Comparison of ENCODE assay signal across 9 cellular contexts in genomic region chr1:205678286-205679111, GRCh38. TPM values are rescaled to one million over a fixed set of nuclear protein-coding genes. Genes with fewer than 3 reads are reported as not detected.
DNase-seq lines count a peak whose midpoint lies in the region; ATAC-seq lines count a peak whose summit lies in the region.
"Had no signal": no experiment of that assay in that cellular context is flagged by ENCODE, and none has a peak within 500 bp of the region (broad histone marks: within the 10 kb centered on the region; RNA-seq: fewer than 3 reads in every experiment).

No MANE protein-coding gene starts in this region.

- no peak for DNase-seq in stimulated activated naive CD8-positive, alpha-beta T cell treated with anti-CD3 and anti-CD28 coated beads, Interleukin-15, Interleukin-2, amounts not matched to agents 100 U/mL and 50 U/mL, for 24 hours
- DNase-seq in ecto neural progenitor cell (ENCODE audit: low spot score) (peak; percentile 51), NCI-H1048 (lab: John Stamatoyannopoulos, UW) (no peak), pons (ENCODE audit: low spot score) (no peak), NCI-H69 (lab: John Stamatoyannopoulos, UW) (no peak)
- DNase-seq: DMS153 had no signal

- no peaks in the 10 kb centered on the region for H3K9me3 ChIP-seq in mesodermal cell (ENCODE audit: control insufficient read depth, low read length)

- H3K27ac ChIP-seq in mesodermal cell (ENCODE audit: low read depth, low read length, severe bottlenecking) = peak overlapping the region; percentile 71

- ATAC-seq in stimulated activated naive CD8-positive, alpha-beta T cell treated with anti-CD3 and anti-CD28 coated beads, Interleukin-15, Interleukin-2, amounts not matched to agents 100 U/mL and 50 U/mL, for 24 hours = no peak
- ATAC-seq in GM19455 (IDR thresholded peaks at IDR 0.05; ENCODE audit: unreplicated experiment) = no peak

- H3K27me3 Mint-ChIP-seq in stimulated activated naive CD8-positive, alpha-beta T cell treated with anti-CD3 and anti-CD28 coated beads, Interleukin-15, Interleukin-2, amounts not matched to agents 100 ng/mL and 50 ng/mL, for 24 hours = peaks cover 10% of the 10 kb centered on the region

- no peak overlapping the region for H3K27ac Mint-ChIP-seq in stimulated activated naive CD8-positive, alpha-beta T cell treated with anti-CD3 and anti-CD28 coated beads, Interleukin-15, Interleukin-2, amounts not matched to agents 100 ng/mL and 50 ng/mL, for 24 hours

- no peaks in the 10 kb centered on the region for H3K36me3 Mint-ChIP-seq in stimulated activated naive CD8-positive, alpha-beta T cell treated with anti-CD3 and anti-CD28 coated beads, Interleukin-15, Interleukin-2, amounts not matched to agents 100 ng/mL and 50 ng/mL, for 24 hours (ENCODE audit: low read depth)

- no peaks in the 10 kb centered on the region for H3K36me3 ChIP-seq in mesodermal cell (ENCODE audit: control insufficient read depth, insufficient read depth, low read length)

- H3K4me3 ChIP-seq in mesodermal cell (ENCODE audit: extremely low read depth, insufficient read depth, low read length, poor library complexity, severe bottlenecking) = peak overlapping the region; percentile 70

- peaks cover 14% of the 10 kb centered on the region for H3K4me1 Mint-ChIP-seq in stimulated activated naive CD8-positive, alpha-beta T cell treated with anti-CD3 and anti-CD28 coated beads, Interleukin-15, Interleukin-2, amounts not matched to agents 100 ng/mL and 50 ng/mL, for 24 hours (ENCODE audit: low read depth)

- no peaks in the 10 kb centered on the region for H3K9me3 Mint-ChIP-seq in stimulated activated naive CD8-positive, alpha-beta T cell treated with anti-CD3 and anti-CD28 coated beads, Interleukin-15, Interleukin-2, amounts not matched to agents 100 ng/mL and 50 ng/mL, for 24 hours

- peaks cover 18% of the 10 kb centered on the region for H3K4me1 ChIP-seq in mesodermal cell (ENCODE audit: control insufficient read depth, insufficient read depth, low read length, poor library complexity, severe bottlenecking)

- peak overlapping the region; percentile 74 for H3K4me3 Mint-ChIP-seq in stimulated activated naive CD8-positive, alpha-beta T cell treated with anti-CD3 and anti-CD28 coated beads, Interleukin-15, Interleukin-2, amounts not matched to agents 100 ng/mL and 50 ng/mL, for 24 hours

- 74 to 76% methylated on average over 5 to 6 of the region's 10 CpGs for WGBS in mesodermal cell (ENCODE audit: insufficient coverage in 2 of 2), 2 experiments

RNA-seq across cellular contexts. Expression of gene SLC45A3, which starts 1.8 kb away (rescaled TPM):
- polyA plus RNA-seq in mesodermal cell (2013, experiment 1 of 2) = 6.6 TPM
- polyA plus RNA-seq in mesodermal cell (2013, experiment 2 of 2) = 7.6 TPM

RNA-seq across cellular contexts. Expression of gene ELK4, which starts 46.7 kb away (rescaled TPM):
- 8.9 TPM for polyA plus RNA-seq in mesodermal cell (2013, experiment 1 of 2)
- polyA plus RNA-seq in mesodermal cell (2013, experiment 2 of 2) = 8.5 TPM
